ENCODE assay signal across 12 cellular contexts in the genomic region with DNA sequence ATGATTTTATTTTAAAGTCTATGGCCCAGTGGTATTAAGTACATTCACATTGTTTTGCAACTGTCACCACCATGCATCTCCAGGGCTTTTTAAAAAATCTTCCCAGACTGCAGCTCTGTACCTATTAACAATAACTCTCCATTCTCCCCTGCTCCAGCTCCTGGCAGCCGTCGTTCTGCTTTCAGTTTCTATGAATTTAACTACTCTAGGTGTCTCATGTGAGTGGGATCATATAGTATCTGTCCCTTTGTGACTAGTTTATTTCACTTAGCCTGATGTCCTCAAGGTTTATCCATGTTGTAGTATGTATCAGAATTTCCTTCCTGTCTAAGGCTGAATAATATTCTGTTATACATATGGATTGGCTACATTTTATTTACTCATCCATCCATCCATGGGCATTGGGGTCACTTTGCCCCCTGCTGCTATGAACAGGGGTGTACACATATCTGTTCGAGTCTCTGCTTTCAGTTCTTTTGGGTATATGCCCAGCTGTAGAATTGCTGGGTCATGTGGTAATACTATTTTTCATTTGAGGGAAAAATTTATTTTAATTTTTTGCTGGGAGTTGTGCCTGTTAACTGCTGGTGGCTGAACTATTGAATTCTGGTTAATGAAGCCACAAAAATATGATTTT.
A peak's percentile ranks its signal among the peaks of the same experiment; 100 is the strongest.
DNase-seq lines count a peak whose midpoint lies in the region; ATAC-seq and TF ChIP-seq lines count a peak whose summit lies in the region.
"Had no signal": no experiment of that assay in that cellular context is flagged by ENCODE, and none has a peak within 500 bp of the region (broad histone marks: within the 10 kb centered on the region; RNA-seq: fewer than 3 reads in every experiment).

No MANE protein-coding gene starts in this region.

- peak; percentile 50 for ATAC-seq in HG02973 (IDR thresholded peaks at IDR 0.05; ENCODE audit: unreplicated experiment)
- ATAC-seq: A549 had no signal

- no peaks in the 10 kb centered on the region for H3K4me1 ChIP-seq in cardiac muscle cell (ENCODE audit: low read depth)
- H3K4me1 ChIP-seq: A549 had no signal

- intact Hi-C loops in cardiac septum (cut with DNase I): loop anchor here (5.0 to 10.0 kb wide), 2 partner anchors 131 to 248 kb away; a partner anchor contains a TSS

- H3K9me3 ChIP-seq in cardiac muscle cell (ENCODE audit: low read depth): no peaks in the 10 kb centered on the region
- H3K9me3 ChIP-seq: A549, transverse colon had no signal

- H3K4me3 ChIP-seq in cardiac muscle cell: no peak overlapping the region
- H3K4me3 ChIP-seq: A549, transverse colon had no signal

- H3K27ac Mint-ChIP-seq in chondrocyte (ENCODE audit: unreplicated experiment) (peak overlapping the region; percentile 78), type B pancreatic cell (no peak overlapping the region)
- H3K27ac Mint-ChIP-seq: activated CD4-positive, alpha-beta T cell treated with anti-CD3 and anti-CD28 coated beads, Interleukin-2, amount 10 ng/mL, durations not matched to agents 7 days and 5 days had no signal

- peak in 1 of 2 donors; percentile 44 for DNase-seq in cardiac muscle cell (ENCODE audit: low read depth in 1 of 2, low spot score in 1 of 2)
- DNase-seq in cardiac septum (ENCODE audit: low spot score): no peak
- DNase-seq in chondrocyte (ENCODE audit: low spot score): no peak
- no peak for DNase-seq in type B pancreatic cell (ENCODE audit: extremely low spot score, unreplicated experiment)
- DNase-seq in HT-29 (ENCODE audit: low spot score): no peak
- DNase-seq in activated T-cell treated with anti-CD3 and anti-CD28 coated beads, Interleukin-2, amount 50 U/mL, for 1 hour: no peak
- no peak for DNase-seq in stimulated activated CD4-positive, alpha-beta T cell treated with anti-CD3 and anti-CD28 coated beads, Interleukin-2, amount 100 ng/mL, for 24 hours
- DNase-seq: activated CD4-positive, alpha-beta T cell treated with anti-CD3 and anti-CD28 coated beads, Interleukin-2, amount 10 ng/mL, durations not matched to agents 7 days and 5 days; anterior cingulate cortex; transverse colon had no signal

- no peaks in the 10 kb centered on the region for H3K36me3 ChIP-seq in cardiac muscle cell
- H3K36me3 ChIP-seq: transverse colon had no signal

- no peak overlapping the region for H3K27ac ChIP-seq in cardiac muscle cell
- H3K27ac ChIP-seq: A549 had no signal

- peaks cover 24% of the 10 kb centered on the region for H3K36me3 Mint-ChIP-seq in chondrocyte (ENCODE audit: low read depth)
- H3K36me3 Mint-ChIP-seq in type B pancreatic cell: peaks cover 16% of the 10 kb centered on the region

- H3K4me1 Mint-ChIP-seq in chondrocyte (ENCODE audit: low read depth) (peaks cover 77% of the 10 kb centered on the region), type B pancreatic cell (ENCODE audit: unreplicated experiment) (peaks cover 10% of the 10 kb centered on the region)

- H3K9me3 Mint-ChIP-seq in chondrocyte (ENCODE audit: low read depth) (no peaks in the 10 kb centered on the region), type B pancreatic cell (no peaks in the 10 kb centered on the region)
- H3K9me3 Mint-ChIP-seq: activated CD4-positive, alpha-beta T cell treated with anti-CD3 and anti-CD28 coated beads, Interleukin-2, amount 10 ng/mL, durations not matched to agents 7 days and 5 days had no signal

- H3K4me3 Mint-ChIP-seq in chondrocyte (ENCODE audit: unreplicated experiment) (no peak overlapping the region), type B pancreatic cell (no peak overlapping the region)
- H3K4me3 Mint-ChIP-seq: activated CD4-positive, alpha-beta T cell treated with anti-CD3 and anti-CD28 coated beads, Interleukin-2, amount 10 ng/mL, durations not matched to agents 7 days and 5 days had no signal

- no peaks in the 10 kb centered on the region for H3K27me3 Mint-ChIP-seq in chondrocyte (ENCODE audit: low read depth)
- no peaks in the 10 kb centered on the region for H3K27me3 Mint-ChIP-seq in type B pancreatic cell
- H3K27me3 Mint-ChIP-seq: activated CD4-positive, alpha-beta T cell treated with anti-CD3 and anti-CD28 coated beads, Interleukin-2, amount 10 ng/mL, durations not matched to agents 7 days and 5 days had no signal

- TF ChIP-seq CTCF in cardiac muscle cell (IDR thresholded peaks at IDR 0.05; ENCODE audit: low read depth, low read length) (peak; percentile 18), chondrocyte (IDR thresholded peaks at IDR 0.05) (peak; percentile 68), type B pancreatic cell (conservative IDR thresholded peaks at IDR 0.05) (peak; percentile 15)

- no peaks in the 10 kb centered on the region for H3K27me3 ChIP-seq in cardiac muscle cell
- H3K27me3 ChIP-seq: transverse colon had no signal

Comparison
In these comparisons a context has a peak if more than half of its experiments do, and no peak if none do; other contexts are left out.
1. CTCF ChIP-seq: peak in every context shown above with its lines; median percentile 68 in chondrocyte; 18 in cardiac muscle cell; 15 in type B pancreatic cell.